Comparison of ENCODE assay signal across 1 cellular context in the genomic region with DNA sequence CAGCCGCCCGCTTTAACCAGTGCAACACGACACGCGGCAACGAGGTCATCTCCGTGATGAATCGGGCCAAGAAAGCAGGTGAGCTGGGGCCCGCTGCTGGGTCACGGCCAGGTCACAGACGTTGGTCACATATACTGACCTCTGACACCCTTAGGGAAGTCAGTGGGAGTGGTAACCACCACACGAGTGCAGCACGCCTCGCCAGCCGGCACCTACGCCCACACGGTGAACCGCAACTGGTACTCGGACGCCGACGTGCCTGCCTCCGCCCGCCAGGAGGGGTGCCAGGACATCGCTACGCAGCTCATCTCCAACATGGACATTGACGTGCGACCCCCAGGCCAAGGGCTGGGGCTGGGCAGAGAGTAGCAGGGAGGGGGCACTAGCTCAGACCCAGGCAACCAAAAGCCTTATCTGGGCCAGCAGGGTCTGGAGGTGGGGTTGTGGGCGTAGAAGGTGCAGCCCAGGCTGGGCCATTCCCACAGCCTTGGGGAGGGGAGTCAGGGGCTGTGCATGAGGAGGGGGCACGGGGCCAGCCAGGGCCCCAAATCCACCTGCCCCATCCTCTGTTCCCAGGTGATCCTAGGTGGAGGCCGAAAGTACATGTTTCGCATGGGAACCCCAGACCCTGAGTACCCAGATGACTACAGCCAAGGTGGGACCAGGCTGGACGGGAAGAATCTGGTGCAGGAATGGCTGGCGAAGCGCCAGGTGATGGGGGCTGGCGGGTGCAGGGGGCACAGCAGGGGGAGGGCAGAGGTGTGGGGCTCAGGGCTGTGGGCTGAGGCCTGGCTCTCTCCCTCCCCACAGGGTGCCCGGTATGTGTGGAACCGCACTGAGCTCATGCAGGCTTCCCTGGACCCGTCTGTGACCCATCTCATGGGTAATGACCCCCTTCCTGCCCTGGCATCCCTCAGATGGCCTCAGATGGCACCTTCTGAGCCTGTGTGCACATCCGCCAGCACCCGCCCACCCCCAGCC.
A peak's percentile ranks its signal among the peaks of the same experiment; 100 is the strongest.
TF ChIP-seq lines count a peak whose summit lies in the region.

No MANE protein-coding gene starts in this region.

TF ChIP-seq in HepG2, 621 proteins besides CTCF, POLR2A, EP300 and RAD21:
- TF ChIP-seq NR2F1 (CRISPR knock-in tag; IDR thresholded peaks at IDR 0.05) (peak in 1 of 2 experiments; percentile 19; a peak in 1 of 4 replicates), SKI (IDR thresholded peaks at IDR 0.05; ENCODE audit: partially characterized antibody) (peak; percentile 70), RARA (CRISPR knock-in tag; IDR thresholded peaks at IDR 0.05) (peak; percentile 66), RXRA (CRISPR knock-in tag; IDR thresholded peaks at IDR 0.05) (peak; percentile 58; the same call in 1 of the 2 replicates)
- TF ChIP-seq, protein P1, sequence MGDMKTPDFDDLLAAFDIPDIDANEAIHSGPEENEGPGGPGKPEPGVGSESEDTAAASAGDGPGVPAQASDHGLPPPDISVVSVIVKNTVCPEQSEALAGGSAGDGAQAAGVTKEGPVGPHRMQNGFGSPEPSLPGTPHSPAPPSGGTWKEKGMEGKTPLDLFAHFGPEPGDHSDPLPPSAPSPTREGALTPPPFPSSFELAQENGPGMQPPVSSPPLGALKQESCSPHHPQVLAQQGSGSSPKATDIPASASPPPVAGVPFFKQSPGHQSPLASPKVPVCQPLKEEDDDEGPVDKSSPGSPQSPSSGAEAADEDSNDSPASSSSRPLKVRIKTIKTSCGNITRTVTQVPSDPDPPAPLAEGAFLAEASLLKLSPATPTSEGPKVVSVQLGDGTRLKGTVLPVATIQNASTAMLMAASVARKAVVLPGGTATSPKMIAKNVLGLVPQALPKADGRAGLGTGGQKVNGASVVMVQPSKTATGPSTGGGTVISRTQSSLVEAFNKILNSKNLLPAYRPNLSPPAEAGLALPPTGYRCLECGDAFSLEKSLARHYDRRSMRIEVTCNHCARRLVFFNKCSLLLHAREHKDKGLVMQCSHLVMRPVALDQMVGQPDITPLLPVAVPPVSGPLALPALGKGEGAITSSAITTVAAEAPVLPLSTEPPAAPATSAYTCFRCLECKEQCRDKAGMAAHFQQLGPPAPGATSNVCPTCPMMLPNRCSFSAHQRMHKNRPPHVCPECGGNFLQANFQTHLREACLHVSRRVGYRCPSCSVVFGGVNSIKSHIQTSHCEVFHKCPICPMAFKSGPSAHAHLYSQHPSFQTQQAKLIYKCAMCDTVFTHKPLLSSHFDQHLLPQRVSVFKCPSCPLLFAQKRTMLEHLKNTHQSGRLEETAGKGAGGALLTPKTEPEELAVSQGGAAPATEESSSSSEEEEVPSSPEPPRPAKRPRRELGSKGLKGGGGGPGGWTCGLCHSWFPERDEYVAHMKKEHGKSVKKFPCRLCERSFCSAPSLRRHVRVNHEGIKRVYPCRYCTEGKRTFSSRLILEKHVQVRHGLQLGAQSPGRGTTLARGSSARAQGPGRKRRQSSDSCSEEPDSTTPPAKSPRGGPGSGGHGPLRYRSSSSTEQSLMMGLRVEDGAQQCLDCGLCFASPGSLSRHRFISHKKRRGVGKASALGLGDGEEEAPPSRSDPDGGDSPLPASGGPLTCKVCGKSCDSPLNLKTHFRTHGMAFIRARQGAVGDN (CRISPR knock-in tag; IDR thresholded peaks at IDR 0.05), result 0 out of 2 replicates have a peak, but pooled peaks have one; percentile 17
